13 cellular contexts compared by ENCODE assay signal in genomic region chr11:17563248-17563647, GRCh38. TPM values are rescaled to one million over a fixed set of nuclear protein-coding genes. Genes with fewer than 3 reads are reported as not detected.
DNase-seq lines count a peak whose midpoint lies in the region; ATAC-seq and TF ChIP-seq lines count a peak whose summit lies in the region.
"Had no signal": no experiment of that assay in that cellular context is flagged by ENCODE, and none has a peak within 500 bp of the region (broad histone marks: within the 10 kb centered on the region; RNA-seq: fewer than 3 reads in every experiment).

No MANE protein-coding gene starts in this region.

- in situ Hi-C loops in Panc1 (cut with HindIII; ENCODE audit: low pct_unique_long_range_greater_than_20kb, low sequenced_read_pairs), result no loop called here

- no peak overlapping the region for H3K4me3 Mint-ChIP-seq in activated T-cell treated with anti-CD3 and anti-CD28 coated beads, Interleukin-2, amount 50 U/mL, for 4 hours
- H3K4me3 Mint-ChIP-seq: nephron had no signal

- H3K36me3 Mint-ChIP-seq in activated T-cell treated with anti-CD3 and anti-CD28 coated beads, Interleukin-2, amount 50 U/mL, for 4 hours (ENCODE audit: insufficient read depth), result no peaks in the 10 kb centered on the region

- DNase-seq in cardiac septum (ENCODE audit: low spot score) (peak; percentile 66), left ventricle myocardium inferior (no peak), Panc1 (ENCODE audit: low read depth, low spot score) (no peak), heart right ventricle (no peak), ureter (ENCODE audit: low spot score) (peak; percentile 31), NCI-H1092 treated with DMSO at 0.1 percent for 48 hours (lab: John Stamatoyannopoulos, UW) (no peak)
- no peak for DNase-seq in activated T-cell treated with anti-CD3 and anti-CD28 coated beads, Interleukin-2, amount 50 U/mL, for 4 hours
- DNase-seq: NCI-H748 treated with DMSO at 0.1 percent for 48 hours had no signal

- intact Hi-C loops in cardiac septum (cut with DNase I), result no loop called here
- intact Hi-C loops in left ventricle myocardium inferior (cut with micrococcal nuclease), result no loop called here
- intact Hi-C loops in Panc1 (cut with micrococcal nuclease; ENCODE audit: unreplicated experiment), result no loop called here
- intact Hi-C loops in heart right ventricle (cut with DNase I), result no loop called here

- H3K27me3 Mint-ChIP-seq in activated T-cell treated with anti-CD3 and anti-CD28 coated beads, Interleukin-2, amount 50 U/mL, for 4 hours (ENCODE audit: low read depth), result peaks cover 9% of the 10 kb centered on the region

- no peaks in the 10 kb centered on the region for H3K4me1 Mint-ChIP-seq in activated T-cell treated with anti-CD3 and anti-CD28 coated beads, Interleukin-2, amount 50 U/mL, for 4 hours (ENCODE audit: low read depth)
- H3K4me1 Mint-ChIP-seq: nephron had no signal

- TF ChIP-seq CTCF in left ventricle myocardium inferior (IDR thresholded peaks at IDR 0.05; ENCODE audit: borderline replicate concordance) (no peak), Panc1 (IDR thresholded peaks at IDR 0.05) (no peak), heart right ventricle (IDR thresholded peaks at IDR 0.05) (no peak)

- POLR2A ChIA-PET in Panc1 (lab: Charles Lee), result no interaction called here

- H3K4me1 ChIP-seq in left ventricle myocardium inferior (peaks cover 23% of the 10 kb centered on the region), Panc1 (ENCODE audit: control insufficient read depth, insufficient read depth, low read length) (no peaks in the 10 kb centered on the region), heart right ventricle (peaks cover 0 to 7% (median 0%) of the 10 kb centered on the region in 9 donors)
- H3K4me1 ChIP-seq: ascending aorta had no signal

- peak; percentile 41; the same call in 1 of the 2 replicates for ATAC-seq in Panc1
- peak in 5 of 8 donors; percentile 17 to 46 (median 36) for ATAC-seq in heart right ventricle
- no peak for ATAC-seq in activated T-cell treated with anti-CD3 and anti-CD28 coated beads, Interleukin-2, amount 50 U/mL, for 4 hours
- ATAC-seq in HG03097 (IDR thresholded peaks at IDR 0.05; ENCODE audit: low FRiP score, unreplicated experiment), result no peak

- no peaks in the 10 kb centered on the region for H3K9me3 ChIP-seq in left ventricle myocardium inferior (replicated peaks)
- H3K9me3 ChIP-seq in Panc1 (ENCODE audit: control insufficient read depth, insufficient read depth, low read depth, low read length), result no peaks in the 10 kb centered on the region
- no peaks in the 10 kb centered on the region for H3K9me3 ChIP-seq in heart right ventricle
- H3K9me3 ChIP-seq: ascending aorta had no signal

- H3K27me3 ChIP-seq in left ventricle myocardium inferior (ENCODE audit: low read depth) (peaks cover 6% of the 10 kb centered on the region), Panc1 (ENCODE audit: control insufficient read depth, insufficient read depth, low read length) (peaks cover 8% of the 10 kb centered on the region), heart right ventricle (peaks cover 0 to 5% (median 0%) of the 10 kb centered on the region in 7 donors)
- H3K27me3 ChIP-seq: ascending aorta had no signal

- no peaks in the 10 kb centered on the region for H3K9me3 Mint-ChIP-seq in activated T-cell treated with anti-CD3 and anti-CD28 coated beads, Interleukin-2, amount 50 U/mL, for 4 hours
- H3K9me3 Mint-ChIP-seq: nephron had no signal

- no peaks in the 10 kb centered on the region for H3K36me3 ChIP-seq in left ventricle myocardium inferior
- no peaks in the 10 kb centered on the region for H3K36me3 ChIP-seq in Panc1 (ENCODE audit: control insufficient read depth, insufficient read depth, low read length)
- H3K36me3 ChIP-seq in heart right ventricle, result no peaks in the 10 kb centered on the region
- H3K36me3 ChIP-seq: ascending aorta had no signal

- no TSS peak for BruUV-seq in Panc1 (replicated peaks; lab: Mats Ljungman, UMichigan)

- CTCF ChIA-PET in Panc1 (lab: Charles Lee), result no interaction called here

- H3K4me3 ChIP-seq in left ventricle myocardium inferior (no peak overlapping the region), Panc1 (ENCODE audit: low read depth in 2 of 2, low read length in 2 of 2) (no peak overlapping the region), heart right ventricle (no peak overlapping the region)
- H3K4me3 ChIP-seq: ascending aorta had no signal

- no peak overlapping the region for H3K27ac ChIP-seq in left ventricle myocardium inferior (replicated peaks)
- no peak overlapping the region for H3K27ac ChIP-seq in Panc1 (ENCODE audit: low read length)
- no peak overlapping the region for H3K27ac ChIP-seq in heart right ventricle
- H3K27ac ChIP-seq: ascending aorta had no signal

RNA-seq across cellular contexts. Expression of gene OTOG, which starts 16.2 kb away (rescaled TPM):
- total RNA-seq in cardiac septum, result not detected
- total RNA-seq in left ventricle myocardium inferior, result not detected
- not detected for total RNA-seq in Panc1 (2021; ENCODE audit: unreplicated experiment)
- polyA plus RNA-seq in Panc1 (2012; ENCODE audit: insufficient read length), result not detected
- total RNA-seq in heart right ventricle, result not detected
- not detected for polyA plus RNA-seq in heart right ventricle
- 0.31 TPM for total RNA-seq in ureter
- not detected for total RNA-seq in activated T-cell treated with anti-CD3 and anti-CD28 coated beads, Interleukin-2, amount 50 U/mL, for 4 hours
- total RNA-seq: ascending aorta; H4; T-helper 2 cell treated with Interferon-gamma antibody and Interleukin-4, amounts not matched to agents 100 ng/mL and 5 ng/mL, for 36 hours had no signal

RNA-seq across cellular contexts. Expression of gene USH1C, which starts 19.0 kb away (rescaled TPM):
- total RNA-seq in cardiac septum (not detected), left ventricle myocardium inferior (not detected), Panc1 (2021; ENCODE audit: unreplicated experiment) (not detected), heart right ventricle (1 to 10 TPM in 1 of 10 donors, under 1 TPM in 1, not detected in 8; 0.97 to 1.9 TPM), ureter (14.3 TPM)
- not detected for polyA plus RNA-seq in Panc1 (2012; ENCODE audit: insufficient read length)
- polyA plus RNA-seq in heart right ventricle, result under 1 TPM in 1 of 2 donors, not detected in 1; 0.22 TPM
- not detected for total RNA-seq in activated T-cell treated with anti-CD3 and anti-CD28 coated beads, Interleukin-2, amount 50 U/mL, for 4 hours
- total RNA-seq: ascending aorta; H4; T-helper 2 cell treated with Interferon-gamma antibody and Interleukin-4, amounts not matched to agents 100 ng/mL and 5 ng/mL, for 36 hours had no signal

Comparison
In these comparisons a context has a peak if more than half of its experiments do, and no peak if none do; other contexts are left out.
1. DNase-seq: peak in cardiac septum (single experiment) and ureter (single experiment); none in left ventricle myocardium inferior (single experiment), Panc1 (single experiment), heart right ventricle (0 of 2), activated T-cell treated with anti-CD3 and anti-CD28 coated beads, Interleukin-2, amount 50 U/mL, for 4 hours (single experiment) and NCI-H1092 treated with DMSO at 0.1 percent for 48 hours (single experiment).
2. ATAC-seq: peak in Panc1 (single experiment) and heart right ventricle (5 of 8); none in activated T-cell treated with anti-CD3 and anti-CD28 coated beads, Interleukin-2, amount 50 U/mL, for 4 hours (0 of 2) and HG03097 (single experiment).